In genomic region chr1:247146671-247147070, GRCh38 we compare ENCODE assay signal across 1 cellular context.
TF ChIP-seq lines count a peak whose summit lies in the region.

No MANE protein-coding gene starts in this region.

TF ChIP-seq in SK-N-SH, 30 proteins besides CTCF, POLR2A, EP300 and RAD21:
- no peak for TF ChIP-seq USF1 (IDR thresholded peaks at IDR 0.05; ENCODE audit: borderline replicate concordance, low read depth)
- no peak for TF ChIP-seq FOXM1 (IDR thresholded peaks at IDR 0.05; ENCODE audit: low read depth)
- no peak for TF ChIP-seq TAF1 (IDR thresholded peaks at IDR 0.05; ENCODE audit: borderline replicate concordance, low read depth, low read length)
- no peak for TF ChIP-seq NRF1 (IDR thresholded peaks at IDR 0.05; ENCODE audit: low read depth, low read length)
- no peak for TF ChIP-seq RCOR1 (IDR thresholded peaks at IDR 0.05; ENCODE audit: low read length)
- no peak for TF ChIP-seq REST (IDR thresholded peaks at IDR 0.05; ENCODE audit: low read depth, low read length)
- TF ChIP-seq MEF2A (IDR thresholded peaks at IDR 0.05; ENCODE audit: borderline replicate concordance, low read depth): no peak
